In genomic region chr4:91426725-91427124, GRCh38 we compare ENCODE assay signal across 26 cellular contexts.
"Had no signal": no experiment of that assay in that cellular context is flagged by ENCODE, and none has a peak within 500 bp of the region (broad histone marks: within the 10 kb centered on the region; RNA-seq: fewer than 3 reads in every experiment).

No MANE protein-coding gene starts in this region.

- H3K36me3 ChIP-seq: left ventricle myocardium inferior, pancreas, prostate gland, stomach, thyroid gland, transverse colon, upper lobe of left lung, vagina had no signal

- H3K9me3 ChIP-seq: mucosa of descending colon, pancreas, prostate gland, testis, thyroid gland, transverse colon, upper lobe of left lung, vagina had no signal

- H3K27me3 ChIP-seq: pancreas, stomach, testis, thyroid gland, transverse colon, upper lobe of left lung, vagina had no signal

- DNase-seq: islet precursor cell; left ventricle myocardium inferior; midbrain; mucosa of descending colon; naive thymus-derived CD4-positive, alpha-beta T cell; pancreas; posterior cingulate gyrus; retina; right cardiac atrium; stimulated activated CD4-positive, alpha-beta T cell treated with anti-CD3 and anti-CD28 coated beads, Interleukin-12 subunit alpha, Interleukin-12 subunit beta, amount 100 ng/mL, for 4 hours; stimulated activated CD4-positive, alpha-beta T cell treated with anti-CD3 and anti-CD28 coated beads, Interleukin-15, amount 100 ng/mL, for 24 hours; stimulated activated CD4-positive, alpha-beta T cell treated with anti-CD3 and anti-CD28 coated beads, Interleukin-2, amount 100 ng/mL, for 24 hours; stimulated activated CD4-positive, alpha-beta T cell treated with anti-CD3 and anti-CD28 coated beads, Interleukin-4, amount 100 ng/mL, for 1 hour; stimulated activated naive B cell treated with anti-CD40 and anti-IgM and Interleukin-4, amounts not matched to agents 10 μg/mL and 1 μg/mL and 100 μg/mL, for 72 hours; stimulated activated naive CD8-positive, alpha-beta T cell treated with anti-CD3 and anti-CD28 coated beads, Interleukin-15, Interleukin-2, amounts not matched to agents 100 U/mL and 50 U/mL, for 24 hours; stomach; testis; thyroid gland; transverse colon; upper lobe of left lung had no signal

- H3K4me3 ChIP-seq: left ventricle myocardium inferior, lung, mucosa of descending colon, pancreas, prostate gland, skin epidermis, stomach, testis, thyroid gland, transverse colon, upper lobe of left lung, vagina had no signal

- H3K27ac ChIP-seq: left ventricle myocardium inferior, pancreas, prostate gland, skin epidermis, stomach, testis, thyroid gland, transverse colon, upper lobe of left lung, vagina had no signal

- H3K4me1 ChIP-seq: left ventricle myocardium inferior, pancreas, prostate gland, stomach, testis, thyroid gland, transverse colon, upper lobe of left lung, vagina had no signal

- ATAC-seq: mucosa of descending colon; naive thymus-derived CD4-positive, alpha-beta T cell; natural killer cell treated with Interleukin-12 subunit alpha and Interleukin-12 subunit beta and Interleukin-15 and Interleukin-18, amount 100 ng/mL, for 72 hours; pancreas; right cardiac atrium; sciatic nerve; stimulated activated naive B cell treated with anti-CD40 and anti-IgM and Interleukin-4, amounts not matched to agents 10 μg/mL and 1 μg/mL and 100 μg/mL, for 72 hours; stimulated activated naive CD8-positive, alpha-beta T cell treated with anti-CD3 and anti-CD28 coated beads, Interleukin-15, Interleukin-2, amounts not matched to agents 100 U/mL and 50 U/mL, for 24 hours had no signal
